In genomic region chr10:29795856-29796255, GRCh38 we compare ENCODE assay signal across 17 cellular contexts.
DNase-seq lines count a peak whose midpoint lies in the region; ATAC-seq, FAIRE-seq and TF ChIP-seq lines count a peak whose summit lies in the region.
"Had no signal": no experiment of that assay in that cellular context is flagged by ENCODE, and none has a peak within 500 bp of the region (broad histone marks: within the 10 kb centered on the region; RNA-seq: fewer than 3 reads in every experiment).

No MANE protein-coding gene starts in this region.

- DNase-seq in SK-N-SH, result no peak
- peak; percentile 60 for DNase-seq in endothelial cell of umbilical vein (ENCODE audit: low read depth, low spot score)
- peak in 1 of 2 donors; percentile 58 for DNase-seq in uterus
- no peak for DNase-seq in hypothalamus (lab: John Stamatoyannopoulos, UW)
- no peak for DNase-seq in activated T-cell treated with anti-CD3 and anti-CD28 coated beads, Interleukin-2, amount 50 U/mL, for 1 hour
- DNase-seq: activated CD8-positive, alpha-beta memory T cell treated with anti-CD3 and anti-CD28 coated beads, Interleukin-2, amount 10 ng/mL, durations not matched to agents 7 days and 5 days; cerebellar nuclear complex; NCI-H1417 treated with DMSO at 0.1 percent for 48 hours; NCI-H446 treated with DMSO at 0.1 percent for 48 hours; right cardiac atrium; stimulated activated naive CD8-positive, alpha-beta T cell treated with anti-CD3 and anti-CD28 coated beads, Interleukin-15, amount 100 ng/mL, for 72 hours had no signal

- H3K36me3 ChIP-seq in SK-N-SH (replicated peaks in 1 of 2; ENCODE audit: control insufficient read depth in 1 of 2, insufficient read depth in 2 of 2, low read length in 1 of 2), result no peaks in the 10 kb centered on the region
- H3K36me3 ChIP-seq in endothelial cell of umbilical vein (ENCODE audit: control insufficient read depth in 2 of 2, extremely low read depth in 1 of 2, insufficient read depth in 2 of 2, low read length in 2 of 2), result no peaks in the 10 kb centered on the region
- no peaks in the 10 kb centered on the region for H3K36me3 ChIP-seq in uterus

- H2AFZ ChIP-seq in SK-N-SH (ENCODE audit: low read depth), result peak overlapping the region; percentile 44; the same call in 1 of the 2 replicates
- no peak overlapping the region for H2AFZ ChIP-seq in endothelial cell of umbilical vein (ENCODE audit: low read depth, low read length)

- BruUV-seq in endothelial cell of umbilical vein (replicated peaks; lab: Mats Ljungman, UMichigan), result no TSS peak

- TF ChIP-seq POLR2A in endothelial cell of umbilical vein (IDR thresholded peaks at IDR 0.05; ENCODE audit: low read depth, low read length) (no peak), uterus (IDR thresholded peaks at IDR 0.05) (no peak)

- no peak overlapping the region for H3K4me3 Mint-ChIP-seq in nephron
- H3K4me3 Mint-ChIP-seq: activated CD8-positive, alpha-beta memory T cell treated with anti-CD3 and anti-CD28 coated beads, Interleukin-2, amount 10 ng/mL, durations not matched to agents 7 days and 5 days; stimulated activated naive CD8-positive, alpha-beta T cell treated with anti-CD3 and anti-CD28 coated beads, Interleukin-15, amount 100 ng/mL, for 72 hours had no signal

- H3K27ac ChIP-seq in SK-N-SH (ENCODE audit: low read depth in 2 of 2, low read length in 1 of 2) (peak overlapping the region; percentile 54 to 56; a peak in 2 of 4 replicates), endothelial cell of umbilical vein (ENCODE audit: insufficient read depth, low read depth, low read length) (peak overlapping the region; percentile 25), uterus (peak overlapping the region; percentile 71 to 87)
- H3K27ac ChIP-seq: 22Rv1 had no signal

- peaks cover 2% of the 10 kb centered on the region for H3K9me3 Mint-ChIP-seq in nephron
- H3K9me3 Mint-ChIP-seq: activated naive CD4-positive, alpha-beta T cell treated with anti-CD3 and anti-CD28 coated beads, Interleukin-2, amount 50 U/mL, for 72 hours; stimulated activated naive CD8-positive, alpha-beta T cell treated with anti-CD3 and anti-CD28 coated beads, Interleukin-15, amount 100 ng/mL, for 72 hours had no signal

- H3K36me3 Mint-ChIP-seq in nephron (ENCODE audit: low read depth), result no peaks in the 10 kb centered on the region
- H3K36me3 Mint-ChIP-seq: activated CD8-positive, alpha-beta memory T cell treated with anti-CD3 and anti-CD28 coated beads, Interleukin-2, amount 10 ng/mL, durations not matched to agents 7 days and 5 days; activated naive CD4-positive, alpha-beta T cell treated with anti-CD3 and anti-CD28 coated beads, Interleukin-2, amount 50 U/mL, for 72 hours had no signal

- H3K27ac Mint-ChIP-seq in nephron, result peak overlapping the region; percentile 47 to 85 (median 58)
- H3K27ac Mint-ChIP-seq: activated CD8-positive, alpha-beta memory T cell treated with anti-CD3 and anti-CD28 coated beads, Interleukin-2, amount 10 ng/mL, durations not matched to agents 7 days and 5 days; activated naive CD4-positive, alpha-beta T cell treated with anti-CD3 and anti-CD28 coated beads, Interleukin-2, amount 50 U/mL, for 72 hours; stimulated activated naive CD8-positive, alpha-beta T cell treated with anti-CD3 and anti-CD28 coated beads, Interleukin-15, amount 100 ng/mL, for 72 hours had no signal

- H3K4me2 ChIP-seq in SK-N-SH (peak overlapping the region; percentile 29; the same call in 1 of the 2 replicates), endothelial cell of umbilical vein (ENCODE audit: insufficient read depth, low read length) (peak overlapping the region; percentile 18)

- TF ChIP-seq RAD21 in SK-N-SH (IDR thresholded peaks at IDR 0.05; ENCODE audit: low read length), result no peak

- H3K9me2 ChIP-seq in SK-N-SH, result no peaks in the 10 kb centered on the region

- ATAC-seq in SK-N-SH treated with all-trans-retinoic acid at 6 μM for 48 hours (no peak), HG02981 (IDR thresholded peaks at IDR 0.05; ENCODE audit: unreplicated experiment) (no peak)
- ATAC-seq: activated CD8-positive, alpha-beta memory T cell treated with anti-CD3 and anti-CD28 coated beads, Interleukin-2, amount 10 ng/mL, durations not matched to agents 7 days and 5 days; activated naive CD4-positive, alpha-beta T cell treated with anti-CD3 and anti-CD28 coated beads, Interleukin-2, amount 50 U/mL, for 72 hours; stimulated activated naive CD8-positive, alpha-beta T cell treated with anti-CD3 and anti-CD28 coated beads, Interleukin-15, amount 100 ng/mL, for 72 hours had no signal

- dilution Hi-C loops in endothelial cell of umbilical vein (cut with MboI; ENCODE audit: extremely low pct_ligation_motif_present, low sequenced_read_pairs), result no loop called here

- CTCF ChIA-PET in SK-N-SH (lab: Yijun Ruan, JAX) (no interaction called here), endothelial cell of umbilical vein (lab: Charles Lee) (no interaction called here)

- no peaks in the 10 kb centered on the region for H3K79me2 ChIP-seq in SK-N-SH (ENCODE audit: insufficient read depth)
- H3K79me2 ChIP-seq in endothelial cell of umbilical vein (ENCODE audit: control insufficient read depth, insufficient read depth, low read length), result no peaks in the 10 kb centered on the region

- 71% methylated on average over 4 of the region's 4 CpGs for WGBS in SK-N-SH (ENCODE audit: low lambda C conversion rate)

- TF ChIP-seq CTCF in SK-N-SH (IDR thresholded peaks at IDR 0.05) (no peak), endothelial cell of umbilical vein (IDR thresholded peaks at IDR 0.05; ENCODE audit: extremely low read depth in 1 of 2, insufficient read depth in 1 of 2, low read depth in 1 of 2, low read length in 2 of 2) (no peak), nephron (IDR thresholded peaks at IDR 0.05; ENCODE audit: unreplicated experiment in 3 of 3) (no peak), uterus (IDR thresholded peaks at IDR 0.05) (no peak)

- H3K27me3 Mint-ChIP-seq in nephron (ENCODE audit: low read depth), result peaks cover 5% of the 10 kb centered on the region
- H3K27me3 Mint-ChIP-seq: activated CD8-positive, alpha-beta memory T cell treated with anti-CD3 and anti-CD28 coated beads, Interleukin-2, amount 10 ng/mL, durations not matched to agents 7 days and 5 days; stimulated activated naive CD8-positive, alpha-beta T cell treated with anti-CD3 and anti-CD28 coated beads, Interleukin-15, amount 100 ng/mL, for 72 hours had no signal

- peaks cover 0 to 9% of the 10 kb centered on the region in 2 experiments; a peak in 3 of 4 replicates for H3K4me1 ChIP-seq in SK-N-SH (ENCODE audit: control insufficient read depth in 1 of 2, insufficient read depth in 2 of 2, low read depth in 1 of 2, low read length in 1 of 2)
- H3K4me1 ChIP-seq in endothelial cell of umbilical vein (ENCODE audit: control insufficient read depth, extremely low read depth, insufficient read depth, low read length), result peaks cover 35% of the 10 kb centered on the region
- H3K4me1 ChIP-seq in uterus, result peaks cover 0 to 4% of the 10 kb centered on the region in 2 donors

- POLR2A ChIA-PET in SK-N-SH (lab: Yijun Ruan, JAX), result no interaction called here
- POLR2A ChIA-PET in endothelial cell of umbilical vein (lab: Charles Lee), result no interaction called here

- no peaks in the 10 kb centered on the region for H3K9me3 ChIP-seq in SK-N-SH
- no peaks in the 10 kb centered on the region for H3K9me3 ChIP-seq in endothelial cell of umbilical vein (replicated peaks; ENCODE audit: control insufficient read depth, insufficient read depth, low read length)
- H3K9me3 ChIP-seq in uterus, result no peaks in the 10 kb centered on the region

- H3F3A ChIP-seq in SK-N-SH (replicated peaks; ENCODE audit: insufficient read depth), result peaks cover 10% of the 10 kb centered on the region

- FAIRE-seq in endothelial cell of umbilical vein (lab: Jason Lieb, UNC), result peak; percentile 47
- FAIRE-seq: islet of Langerhans had no signal

- H3K27me3 ChIP-seq in SK-N-SH (ENCODE audit: insufficient read depth), result no peaks in the 10 kb centered on the region
- H3K27me3 ChIP-seq in endothelial cell of umbilical vein (ENCODE audit: control insufficient read depth in 2 of 2, insufficient read depth in 2 of 2, low read length in 2 of 2), result no peaks in the 10 kb centered on the region
- no peaks in the 10 kb centered on the region for H3K27me3 ChIP-seq in uterus

- no peak overlapping the region for H3K4me3 ChIP-seq in SK-N-SH (ENCODE audit: low read depth in 2 of 2, low read length in 1 of 2)
- no peak overlapping the region for H3K4me3 ChIP-seq in endothelial cell of umbilical vein (replicated peaks in 1 of 3; ENCODE audit: insufficient read depth in 1 of 3, low read depth in 1 of 3, low read length in 3 of 3)
- no peak overlapping the region for H3K4me3 ChIP-seq in uterus

- intact Hi-C loops in endothelial cell of umbilical vein (cut with micrococcal nuclease) (loop anchor here (1.0 kb wide), 1 partner anchor 12 kb away; no protein-coding TSS in a partner anchor), uterus (cut with DNase I; ENCODE audit: low total_unique reads) (no loop called here)

- H4K20me1 ChIP-seq in SK-N-SH (ENCODE audit: insufficient read depth) (no peaks in the 10 kb centered on the region), endothelial cell of umbilical vein (replicated peaks; ENCODE audit: control insufficient read depth, extremely low read depth, insufficient read depth, low read length) (no peaks in the 10 kb centered on the region)

- TF ChIP-seq EP300 in SK-N-SH (IDR thresholded peaks at IDR 0.05; ENCODE audit: borderline replicate concordance in 1 of 2, low read depth in 1 of 2, low read length in 1 of 2), result no peak

- H3K4me1 Mint-ChIP-seq in nephron, result peaks cover 18% of the 10 kb centered on the region
- H3K4me1 Mint-ChIP-seq: activated CD8-positive, alpha-beta memory T cell treated with anti-CD3 and anti-CD28 coated beads, Interleukin-2, amount 10 ng/mL, durations not matched to agents 7 days and 5 days; stimulated activated naive CD8-positive, alpha-beta T cell treated with anti-CD3 and anti-CD28 coated beads, Interleukin-15, amount 100 ng/mL, for 72 hours had no signal

- H3K9ac ChIP-seq in SK-N-SH, result no peak overlapping the region
- peak overlapping the region; percentile 12 for H3K9ac ChIP-seq in endothelial cell of umbilical vein (replicated peaks; ENCODE audit: extremely low read depth, insufficient read depth, low read length)

- no peaks in the 10 kb centered on the region for H3K9me1 ChIP-seq in endothelial cell of umbilical vein (replicated peaks; ENCODE audit: control insufficient read depth, extremely low read depth, insufficient read depth, low read length)

TF ChIP-seq in SK-N-SH, 30 proteins besides CTCF, POLR2A, EP300 and RAD21:
- TF ChIP-seq EZH2phosphoT487 (IDR thresholded peaks at IDR 0.05; ENCODE audit: borderline replicate concordance, low read depth), result no peak

TF ChIP-seq in SK-N-SH treated with all-trans-retinoic acid at 6 μM for 48 hours, 23 proteins besides CTCF, POLR2A, EP300 and RAD21 (continues in another document):
- no peak for TF ChIP-seq ZFP30 (CRISPR knock-in tag; IDR thresholded peaks at IDR 0.05)
- no peak for TF ChIP-seq TOX (CRISPR knock-in tag; IDR thresholded peaks at IDR 0.05; ENCODE audit: borderline replicate concordance)

TF ChIP-seq in endothelial cell of umbilical vein, 7 proteins besides CTCF, POLR2A, EP300 and RAD21 (continues in another document):
- no peak for TF ChIP-seq MYC (IDR thresholded peaks at IDR 0.05; ENCODE audit: low read depth, low read length)
- TF ChIP-seq GATA2 (IDR thresholded peaks at IDR 0.05; ENCODE audit: insufficient read depth, insufficient read length, low read depth, low read length), result peak; percentile 78
- TF ChIP-seq POLR2AphosphoS5 (IDR thresholded peaks at IDR 0.05; ENCODE audit: insufficient read depth, low read depth, low read length), result no peak

Comparison
In these comparisons a context has a peak if more than half of its experiments do, and no peak if none do; other contexts are left out.
1. H3K27ac ChIP-seq: peak in every context shown above with its lines; median percentile 79 in uterus; 55 in SK-N-SH; 25 in endothelial cell of umbilical vein.